ENCODE assay signal across 15 cellular contexts in the genomic region with DNA sequence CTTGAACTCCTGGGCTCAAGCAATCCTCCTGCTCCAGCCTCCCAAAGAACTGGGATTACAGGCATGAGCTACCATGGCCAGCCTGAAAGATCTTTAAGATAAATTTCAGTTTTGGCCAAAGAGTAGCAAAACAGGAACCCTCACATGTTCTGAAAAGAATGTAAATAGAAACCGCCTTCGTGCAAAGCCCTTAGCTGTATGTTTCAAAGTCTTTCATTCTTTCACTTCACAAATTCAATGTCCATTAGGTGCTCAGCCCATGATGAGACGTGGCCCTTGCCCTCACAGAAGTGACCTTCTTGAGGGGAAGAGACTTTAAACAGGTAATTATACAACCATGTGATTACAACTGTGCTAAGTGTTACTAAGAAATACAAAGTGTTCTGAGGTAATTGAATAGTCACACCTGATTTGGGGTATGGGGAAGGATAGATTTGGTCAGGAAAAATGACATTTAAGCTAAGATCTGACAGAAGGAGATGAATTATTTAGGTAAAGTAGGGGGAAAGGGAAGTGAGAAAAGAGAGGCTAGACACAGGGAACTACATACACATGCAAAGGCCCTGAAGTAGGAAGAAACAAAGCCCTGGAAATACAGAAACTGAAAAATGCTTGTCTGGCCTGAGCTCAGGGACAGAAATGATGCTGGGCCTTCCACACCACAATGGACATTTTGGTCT. TPM values are rescaled to one million over a fixed set of nuclear protein-coding genes. Genes with fewer than 3 reads are reported as not detected.
DNase-seq lines count a peak whose midpoint lies in the region; ATAC-seq, FAIRE-seq and TF ChIP-seq lines count a peak whose summit lies in the region.
"Had no signal": no experiment of that assay in that cellular context is flagged by ENCODE, and none has a peak within 500 bp of the region (broad histone marks: within the 10 kb centered on the region; RNA-seq: fewer than 3 reads in every experiment).

No MANE protein-coding gene starts in this region.

- H3K36me3 Mint-ChIP-seq in effector memory CD8-positive, alpha-beta T cell (ENCODE audit: insufficient read depth) = no peaks in the 10 kb centered on the region

- H3K9me3 ChIP-seq in mucosa of descending colon = no peaks in the 10 kb centered on the region

- ATAC-seq in GM21515 (IDR thresholded peaks at IDR 0.05; ENCODE audit: unreplicated experiment) (peak; percentile 61), HG03442 (IDR thresholded peaks at IDR 0.05; ENCODE audit: unreplicated experiment) (peak; percentile 61), mucosa of descending colon (peak; percentile 32), GM21367 (IDR thresholded peaks at IDR 0.05; ENCODE audit: unreplicated experiment) (no peak)
- ATAC-seq in effector memory CD8-positive, alpha-beta T cell (replicated peaks) = no peak
- ATAC-seq: activated CD8-positive, alpha-beta memory T cell treated with anti-CD3 and anti-CD28 coated beads, Interleukin-2, amount 10 ng/mL, durations not matched to agents 7 days and 5 days; activated naive CD8-positive, alpha-beta T cell treated with anti-CD3 and anti-CD28 coated beads, Interleukin-2, amount 50 U/mL, for 24 hours had no signal

- TF ChIP-seq CTCF in mucosa of descending colon (IDR thresholded peaks at IDR 0.05) = no peak

- H3K27me3 Mint-ChIP-seq in effector memory CD8-positive, alpha-beta T cell = no peaks in the 10 kb centered on the region
- H3K27me3 Mint-ChIP-seq: activated CD8-positive, alpha-beta memory T cell treated with anti-CD3 and anti-CD28 coated beads, Interleukin-2, amount 10 ng/mL, durations not matched to agents 7 days and 5 days; activated naive CD8-positive, alpha-beta T cell treated with anti-CD3 and anti-CD28 coated beads, Interleukin-2, amount 50 U/mL, for 24 hours had no signal

- H3K27ac Mint-ChIP-seq in effector memory CD8-positive, alpha-beta T cell = no peak overlapping the region
- H3K27ac Mint-ChIP-seq: activated CD8-positive, alpha-beta memory T cell treated with anti-CD3 and anti-CD28 coated beads, Interleukin-2, amount 10 ng/mL, durations not matched to agents 7 days and 5 days; activated naive CD8-positive, alpha-beta T cell treated with anti-CD3 and anti-CD28 coated beads, Interleukin-2, amount 50 U/mL, for 24 hours; neural progenitor cell had no signal

- peak; percentile 50 for FAIRE-seq in GM12892 (lab: Jason Lieb, UNC)

- DNase-seq in GM12892 (ENCODE audit: insufficient read length) (no peak), mucosa of descending colon (no peak), hepatic stellate cell (ENCODE audit: low spot score) (no peak), epidermal melanocyte (ENCODE audit: insufficient read length, low spot score) (no peak)
- DNase-seq in effector memory CD8-positive, alpha-beta T cell = no peak
- DNase-seq: activated CD8-positive, alpha-beta memory T cell treated with anti-CD3 and anti-CD28 coated beads, Interleukin-2, amount 10 ng/mL, durations not matched to agents 7 days and 5 days; activated naive CD8-positive, alpha-beta T cell treated with anti-CD3 and anti-CD28 coated beads, Interleukin-2, amount 50 U/mL, for 24 hours; GF-D8; stimulated activated CD4-positive, alpha-beta T cell treated with anti-CD3 and anti-CD28 coated beads, Interleukin-12 subunit alpha, Interleukin-12 subunit beta, amount 100 ng/mL, for 4 hours; stimulated activated CD8-positive, alpha-beta memory T cell treated with anti-CD3 and anti-CD28 coated beads, Interleukin-4, amount 100 ng/mL, for 48 hours; T1000 had no signal

- TF ChIP-seq POLR2A in GM12892 (IDR thresholded peaks at IDR 0.05; ENCODE audit: low read depth, low read length) = no peak

- no peak overlapping the region for H3K4me3 ChIP-seq in mucosa of descending colon
- H3K4me3 ChIP-seq: neural progenitor cell had no signal

- no peaks in the 10 kb centered on the region for H3K36me3 ChIP-seq in mucosa of descending colon (ENCODE audit: low read depth)
- H3K36me3 ChIP-seq: neural progenitor cell had no signal

- intact Hi-C loops in mucosa of descending colon (cut with DNase I, micrococcal nuclease) = no loop called here

- H3K4me1 Mint-ChIP-seq in effector memory CD8-positive, alpha-beta T cell (ENCODE audit: low read depth in 2 of 2) = no peaks in the 10 kb centered on the region
- H3K4me1 Mint-ChIP-seq: activated CD8-positive, alpha-beta memory T cell treated with anti-CD3 and anti-CD28 coated beads, Interleukin-2, amount 10 ng/mL, durations not matched to agents 7 days and 5 days; activated naive CD8-positive, alpha-beta T cell treated with anti-CD3 and anti-CD28 coated beads, Interleukin-2, amount 50 U/mL, for 24 hours; neural progenitor cell had no signal

- H3K4me3 Mint-ChIP-seq in effector memory CD8-positive, alpha-beta T cell = no peak overlapping the region
- H3K4me3 Mint-ChIP-seq: activated CD8-positive, alpha-beta memory T cell treated with anti-CD3 and anti-CD28 coated beads, Interleukin-2, amount 10 ng/mL, durations not matched to agents 7 days and 5 days; activated naive CD8-positive, alpha-beta T cell treated with anti-CD3 and anti-CD28 coated beads, Interleukin-2, amount 50 U/mL, for 24 hours; neural progenitor cell had no signal

- H3K4me1 ChIP-seq in mucosa of descending colon (ENCODE audit: low read depth) = no peaks in the 10 kb centered on the region
- H3K4me1 ChIP-seq: neural progenitor cell had no signal

- H3K9me3 Mint-ChIP-seq in effector memory CD8-positive, alpha-beta T cell = no peaks in the 10 kb centered on the region
- H3K9me3 Mint-ChIP-seq: activated naive CD8-positive, alpha-beta T cell treated with anti-CD3 and anti-CD28 coated beads, Interleukin-2, amount 50 U/mL, for 24 hours; neural progenitor cell had no signal

RNA-seq across cellular contexts. Expression of a gene that starts 19.6 kb away (rescaled TPM):
- polyA plus RNA-seq in GM12892 (2012; ENCODE audit: missing spikeins) = 9.4 TPM
- total RNA-seq in mucosa of descending colon = 10 to 100 TPM in 1 of 3 donors, 1 to 10 TPM in 2; 6.6 to 12.2 (median 7.9) TPM

RNA-seq across cellular contexts. Expression of a gene that starts 20.9 kb away (rescaled TPM):
- 0.83 TPM for polyA plus RNA-seq in GM12892 (2012; ENCODE audit: missing spikeins)
- total RNA-seq in mucosa of descending colon = 10 to 100 TPM; 16.4 to 27.7 (median 22.9) TPM

Comparison
In these comparisons a context has a peak if more than half of its experiments do, and no peak if none do; other contexts are left out.
1. ATAC-seq: peak in GM21515 (single experiment), HG03442 (single experiment) and mucosa of descending colon (single experiment); none in effector memory CD8-positive, alpha-beta T cell (single experiment) and GM21367 (single experiment).